Comparison of ENCODE assay signal across 1 cellular context in genomic region chr6:7060769-7061516, GRCh38.
TF ChIP-seq lines count a peak whose summit lies in the region.

No MANE protein-coding gene starts in this region.

TF ChIP-seq in HEK293, 187 proteins besides CTCF, POLR2A, EP300 and RAD21 (continued from another document and continues in another):
- no peak for TF ChIP-seq ZNF792 (tag by site-specific recombination; IDR thresholded peaks at IDR 0.05)
- peak; percentile 91 for TF ChIP-seq ZNF433 (tag by site-specific recombination; IDR thresholded peaks at IDR 0.05; ENCODE audit: low read depth)
- peak; percentile 66 for TF ChIP-seq ZNF629 (tag by site-specific recombination; IDR thresholded peaks at IDR 0.05)
- TF ChIP-seq ZNF555 (tag by site-specific recombination; conservative IDR thresholded peaks at IDR 0.05) = peak; percentile 88
- no peak for TF ChIP-seq ZNF747 (tag by site-specific recombination; IDR thresholded peaks at IDR 0.05)
- TF ChIP-seq ZXDB (tag by site-specific recombination; IDR thresholded peaks at IDR 0.05) = peak; percentile 63; the same call in 1 of the 2 replicates
- peak; percentile 82 for TF ChIP-seq ZBTB8A (tag by site-specific recombination; IDR thresholded peaks at IDR 0.05)
- TF ChIP-seq GLI2 (tag by site-specific recombination; IDR thresholded peaks at IDR 0.05; ENCODE audit: borderline replicate concordance, low read depth) = peak; percentile 46; the same call in 1 of the 2 replicates
- 0 out of 2 replicates have a peak, but pooled peaks have one; percentile 60 for TF ChIP-seq ZNF354C (tag by site-specific recombination; IDR thresholded peaks at IDR 0.05; ENCODE audit: borderline replicate concordance, low read depth)
- TF ChIP-seq ZNF621 (tag by site-specific recombination; IDR thresholded peaks at IDR 0.05) = no peak
- TF ChIP-seq ZNF266 (tag by site-specific recombination; IDR thresholded peaks at IDR 0.05; ENCODE audit: low read depth) = peak; percentile 85
- TF ChIP-seq ZNF366 (tag by site-specific recombination; conservative IDR thresholded peaks at IDR 0.05) = no peak; the same call in 1 of the 2 replicates
- 0 out of 2 replicates have a peak, but pooled peaks have one; percentile 30 for TF ChIP-seq ZNF302 (tag by site-specific recombination; IDR thresholded peaks at IDR 0.05; ENCODE audit: low read depth)
- TF ChIP-seq ZNF560 (tag by site-specific recombination; IDR thresholded peaks at IDR 0.05; ENCODE audit: borderline replicate concordance) = peak; percentile 73; the same call in 1 of the 2 replicates
- TF ChIP-seq KLF9 (tag by site-specific recombination; IDR thresholded peaks at IDR 0.05; ENCODE audit: low read depth) = no peak
- peak; percentile 78 for TF ChIP-seq ZBTB11 (tag by site-specific recombination; conservative IDR thresholded peaks at IDR 0.05; ENCODE audit: low read depth)
- TF ChIP-seq ZNF558 (tag by site-specific recombination; IDR thresholded peaks at IDR 0.05) = peak; percentile 73; the same call in 1 of the 2 replicates
- 0 out of 2 replicates have a peak, but pooled peaks have one; percentile 55 for TF ChIP-seq ZNF223 (tag by site-specific recombination; IDR thresholded peaks at IDR 0.05)
- no peak for TF ChIP-seq ZNF521 (tag by site-specific recombination; IDR thresholded peaks at IDR 0.05)
- no peak for TF ChIP-seq ZNF48 (tag by site-specific recombination; IDR thresholded peaks at IDR 0.05)
- TF ChIP-seq ZNF37A (tag by site-specific recombination; IDR thresholded peaks at IDR 0.05) = no peak
- TF ChIP-seq ZNF785 (tag by site-specific recombination; IDR thresholded peaks at IDR 0.05) = no peak
- TF ChIP-seq ATF2 (tag by site-specific recombination; IDR thresholded peaks at IDR 0.05; ENCODE audit: low read depth) = no peak
- TF ChIP-seq ZNF426 (tag by site-specific recombination; IDR thresholded peaks at IDR 0.05) = peak; percentile 94
- TF ChIP-seq ZNF701 (tag by site-specific recombination; IDR thresholded peaks at IDR 0.05) = no peak
- 0 out of 2 replicates have a peak, but pooled peaks have one; percentile 52 for TF ChIP-seq ZNF639 (tag by site-specific recombination; IDR thresholded peaks at IDR 0.05)
- TF ChIP-seq PRDM6 (tag by site-specific recombination; IDR thresholded peaks at IDR 0.05) = no peak
- no peak for TF ChIP-seq OSR2 (tag by site-specific recombination; IDR thresholded peaks at IDR 0.05)
- TF ChIP-seq ZNF600 (tag by site-specific recombination; IDR thresholded peaks at IDR 0.05) = no peak
- peak; percentile 63; the same call in 1 of the 2 replicates for TF ChIP-seq KLF7 (tag by site-specific recombination; IDR thresholded peaks at IDR 0.05; ENCODE audit: borderline replicate concordance)
- TF ChIP-seq GFI1B (tag by site-specific recombination; IDR thresholded peaks at IDR 0.05) = 0 out of 2 replicates have a peak, but pooled peaks have one; percentile 39
- TF ChIP-seq ZSCAN16 (tag by site-specific recombination; IDR thresholded peaks at IDR 0.05) = no peak
- TF ChIP-seq ZNF580 (tag by site-specific recombination; IDR thresholded peaks at IDR 0.05) = 0 out of 2 replicates have a peak, but pooled peaks have one; percentile 39
- no peak for TF ChIP-seq ZNF2 (tag by site-specific recombination; IDR thresholded peaks at IDR 0.05)
- peak; percentile 72; the same call in 1 of the 2 replicates for TF ChIP-seq ZFP37 (tag by site-specific recombination; IDR thresholded peaks at IDR 0.05)
- TF ChIP-seq ZNF202 (tag by site-specific recombination; IDR thresholded peaks at IDR 0.05; ENCODE audit: borderline replicate concordance) = peak; percentile 76; the same call in 1 of the 2 replicates
- no peak for TF ChIP-seq GLIS2 (tag by site-specific recombination; IDR thresholded peaks at IDR 0.05)
- TF ChIP-seq REST (tag by site-specific recombination; IDR thresholded peaks at IDR 0.05) = peak; percentile 80; the same call in 1 of the 2 replicates
- peak; percentile 79 for TF ChIP-seq ZNF664 (tag by site-specific recombination; IDR thresholded peaks at IDR 0.05)
- TF ChIP-seq ZNF155 (tag by site-specific recombination; IDR thresholded peaks at IDR 0.05) = no peak
- 0 out of 2 replicates have a peak, but pooled peaks have one; percentile 70 for TF ChIP-seq ZNF514 (tag by site-specific recombination; IDR thresholded peaks at IDR 0.05)
- peak; percentile 93 for TF ChIP-seq ZNF518A (tag by site-specific recombination; conservative IDR thresholded peaks at IDR 0.05; ENCODE audit: low read depth)
- no peak for TF ChIP-seq ZNF624 (tag by site-specific recombination; IDR thresholded peaks at IDR 0.05)
- peak; percentile 33 for TF ChIP-seq ZNF654 (tag by site-specific recombination; IDR thresholded peaks at IDR 0.05; ENCODE audit: low read depth)
- peak; percentile 92; the same call in 1 of the 2 replicates for TF ChIP-seq AEBP2 (tag by site-specific recombination; IDR thresholded peaks at IDR 0.05; ENCODE audit: borderline replicate concordance)
- TF ChIP-seq ZNF394 (tag by site-specific recombination; IDR thresholded peaks at IDR 0.05; ENCODE audit: borderline replicate concordance) = peak; percentile 97
